1 cellular context compared by ENCODE assay signal in the genomic region with DNA sequence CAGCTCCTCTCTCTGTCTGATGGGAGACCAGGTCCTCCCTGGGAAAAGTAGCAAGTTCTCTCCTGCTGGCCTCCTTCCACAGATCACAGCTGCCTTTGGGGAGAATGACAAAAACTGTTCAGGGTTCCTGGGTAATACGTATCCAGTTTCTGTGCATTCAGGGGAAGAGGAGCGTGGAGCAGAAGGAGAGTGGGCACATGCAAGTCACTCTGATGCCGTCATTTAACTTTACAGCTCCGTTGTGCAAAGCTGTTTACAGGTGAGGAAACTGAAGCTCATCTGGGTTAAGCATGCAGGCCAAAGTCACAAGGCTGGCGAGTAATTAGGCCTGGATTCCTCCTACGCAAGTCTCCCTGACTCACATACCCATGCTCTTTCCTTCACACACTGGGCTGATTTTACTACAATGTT.
A peak's percentile ranks its signal among the peaks of the same experiment; 100 is the strongest.
TF ChIP-seq lines count a peak whose summit lies in the region.

No MANE protein-coding gene starts in this region.

TF ChIP-seq in A549, 52 proteins besides CTCF, POLR2A, EP300 and RAD21:
- TF ChIP-seq GATA3 (IDR thresholded peaks at IDR 0.05; ENCODE audit: borderline replicate concordance) (no peak), HOXA7 (CRISPR knock-in tag; IDR thresholded peaks at IDR 0.05) (peak; percentile 14; the same call in 1 of the 2 replicates), NPAS2 (CRISPR knock-in tag; IDR thresholded peaks at IDR 0.05; ENCODE audit: borderline replicate concordance) (no peak), SREBF2 (IDR thresholded peaks at IDR 0.05) (no peak), HOXB13 (CRISPR knock-in tag; IDR thresholded peaks at IDR 0.05; ENCODE audit: low read depth) (peak; percentile 85), CBX8 (IDR thresholded peaks at IDR 0.05) (no peak), SMC3 (IDR thresholded peaks at IDR 0.05) (no peak), RNF2 (IDR thresholded peaks at IDR 0.05; ENCODE audit: borderline replicate concordance, low read depth) (no peak), ZC3H11A (IDR thresholded peaks at IDR 0.05) (no peak), TP53 (CRISPR knock-in tag; IDR thresholded peaks at IDR 0.05) (no peak; the same call in none of the 2 replicates), FOSL2 (IDR thresholded peaks at IDR 0.05) (no peak), FOSL2 (CRISPR knock-in tag; IDR thresholded peaks at IDR 0.05) (peak; percentile 71), ESRRA (IDR thresholded peaks at IDR 0.05; ENCODE audit: borderline replicate concordance, low read length) (no peak), NFE2L2 (conservative IDR thresholded peaks at IDR 0.05; ENCODE audit: low read length) (peak; percentile 62; the same call in 1 of the 2 replicates), RARB (CRISPR knock-in tag; IDR thresholded peaks at IDR 0.05) (no peak), HOXB5 (CRISPR knock-in tag; IDR thresholded peaks at IDR 0.05) (peak; percentile 78; the same call in 1 of the 2 replicates), EHF (CRISPR knock-in tag; IDR thresholded peaks at IDR 0.05) (peak; percentile 67; the same call in 1 of the 2 replicates), ZSCAN20 (CRISPR knock-in tag; IDR thresholded peaks at IDR 0.05) (no peak), JUNB (IDR thresholded peaks at IDR 0.05) (no peak), FOSB (CRISPR knock-in tag; IDR thresholded peaks at IDR 0.05) (no peak), NR3C1 (IDR thresholded peaks at IDR 0.05) (no peak), FOXS1 (CRISPR knock-in tag; IDR thresholded peaks at IDR 0.05) (0 out of 2 replicates have a peak, but pooled peaks have one; percentile 30)
- TF ChIP-seq, protein P1, sequence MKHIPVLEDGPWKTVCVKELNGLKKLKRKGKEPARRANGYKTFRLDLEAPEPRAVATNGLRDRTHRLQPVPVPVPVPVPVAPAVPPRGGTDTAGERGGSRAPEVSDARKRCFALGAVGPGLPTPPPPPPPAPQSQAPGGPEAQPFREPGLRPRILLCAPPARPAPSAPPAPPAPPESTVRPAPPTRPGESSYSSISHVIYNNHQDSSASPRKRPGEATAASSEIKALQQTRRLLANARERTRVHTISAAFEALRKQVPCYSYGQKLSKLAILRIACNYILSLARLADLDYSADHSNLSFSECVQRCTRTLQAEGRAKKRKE (CRISPR knock-in tag; IDR thresholded peaks at IDR 0.05; ENCODE audit: low read depth), result peak; percentile 72; the same call in 1 of the 2 replicates
- TF ChIP-seq, protein P2, sequence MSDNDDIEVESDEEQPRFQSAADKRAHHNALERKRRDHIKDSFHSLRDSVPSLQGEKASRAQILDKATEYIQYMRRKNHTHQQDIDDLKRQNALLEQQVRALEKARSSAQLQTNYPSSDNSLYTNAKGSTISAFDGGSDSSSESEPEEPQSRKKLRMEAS (IDR thresholded peaks at IDR 0.05), result no peak
- TF ChIP-seq, protein P3, sequence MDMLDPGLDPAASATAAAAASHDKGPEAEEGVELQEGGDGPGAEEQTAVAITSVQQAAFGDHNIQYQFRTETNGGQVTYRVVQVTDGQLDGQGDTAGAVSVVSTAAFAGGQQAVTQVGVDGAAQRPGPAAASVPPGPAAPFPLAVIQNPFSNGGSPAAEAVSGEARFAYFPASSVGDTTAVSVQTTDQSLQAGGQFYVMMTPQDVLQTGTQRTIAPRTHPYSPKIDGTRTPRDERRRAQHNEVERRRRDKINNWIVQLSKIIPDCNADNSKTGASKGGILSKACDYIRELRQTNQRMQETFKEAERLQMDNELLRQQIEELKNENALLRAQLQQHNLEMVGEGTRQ (IDR thresholded peaks at IDR 0.05), result no peak
- TF ChIP-seq, protein P4, sequence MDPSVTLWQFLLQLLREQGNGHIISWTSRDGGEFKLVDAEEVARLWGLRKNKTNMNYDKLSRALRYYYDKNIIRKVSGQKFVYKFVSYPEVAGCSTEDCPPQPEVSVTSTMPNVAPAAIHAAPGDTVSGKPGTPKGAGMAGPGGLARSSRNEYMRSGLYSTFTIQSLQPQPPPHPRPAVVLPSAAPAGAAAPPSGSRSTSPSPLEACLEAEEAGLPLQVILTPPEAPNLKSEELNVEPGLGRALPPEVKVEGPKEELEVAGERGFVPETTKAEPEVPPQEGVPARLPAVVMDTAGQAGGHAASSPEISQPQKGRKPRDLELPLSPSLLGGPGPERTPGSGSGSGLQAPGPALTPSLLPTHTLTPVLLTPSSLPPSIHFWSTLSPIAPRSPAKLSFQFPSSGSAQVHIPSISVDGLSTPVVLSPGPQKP (IDR thresholded peaks at IDR 0.05; ENCODE audit: low read depth, low read length), result no peak
- TF ChIP-seq, protein P5, sequence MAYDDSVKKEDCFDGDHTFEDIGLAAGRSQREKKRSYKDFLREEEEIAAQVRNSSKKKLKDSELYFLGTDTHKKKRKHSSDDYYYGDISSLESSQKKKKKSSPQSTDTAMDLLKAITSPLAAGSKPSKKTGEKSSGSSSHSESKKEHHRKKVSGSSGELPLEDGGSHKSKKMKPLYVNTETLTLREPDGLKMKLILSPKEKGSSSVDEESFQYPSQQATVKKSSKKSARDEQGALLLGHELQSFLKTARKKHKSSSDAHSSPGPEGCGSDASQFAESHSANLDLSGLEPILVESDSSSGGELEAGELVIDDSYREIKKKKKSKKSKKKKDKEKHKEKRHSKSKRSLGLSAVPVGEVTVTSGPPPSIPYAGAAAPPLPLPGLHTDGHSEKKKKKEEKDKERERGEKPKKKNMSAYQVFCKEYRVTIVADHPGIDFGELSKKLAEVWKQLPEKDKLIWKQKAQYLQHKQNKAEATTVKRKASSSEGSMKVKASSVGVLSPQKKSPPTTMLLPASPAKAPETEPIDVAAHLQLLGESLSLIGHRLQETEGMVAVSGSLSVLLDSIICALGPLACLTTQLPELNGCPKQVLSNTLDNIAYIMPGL (CRISPR knock-in tag; IDR thresholded peaks at IDR 0.05; ENCODE audit: borderline replicate concordance), result no peak
- TF ChIP-seq, protein P6, sequence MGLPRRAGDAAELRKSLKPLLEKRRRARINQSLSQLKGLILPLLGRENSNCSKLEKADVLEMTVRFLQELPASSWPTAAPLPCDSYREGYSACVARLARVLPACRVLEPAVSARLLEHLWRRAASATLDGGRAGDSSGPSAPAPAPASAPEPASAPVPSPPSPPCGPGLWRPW (IDR thresholded peaks at IDR 0.05), result no peak
